23 cellular contexts compared by ENCODE assay signal in genomic region chr12:90322006-90322405, GRCh38.
DNase-seq lines count a peak whose midpoint lies in the region; ATAC-seq and TF ChIP-seq lines count a peak whose summit lies in the region.
"Had no signal": no experiment of that assay in that cellular context is flagged by ENCODE, and none has a peak within 500 bp of the region (broad histone marks: within the 10 kb centered on the region; RNA-seq: fewer than 3 reads in every experiment).

No MANE protein-coding gene starts in this region.

- no peak for TF ChIP-seq CTCF in choroid plexus epithelial cell (conservative IDR thresholded peaks at IDR 0.05; ENCODE audit: low read depth, low read length)
- no peak for TF ChIP-seq CTCF in fibroblast of pulmonary artery (IDR thresholded peaks at IDR 0.05; ENCODE audit: low read length, missing control alignments)
- no peak for TF ChIP-seq CTCF in Calu3 (IDR thresholded peaks at IDR 0.05; ENCODE audit: unreplicated experiment)

- no peak overlapping the region for H3K9ac ChIP-seq in adipocyte (ENCODE audit: low read length)
- H3K9ac ChIP-seq: BLaER1 treated with 17β-estradiol and CSF1 and Interleukin-3, amounts not matched to agents 10 nM and 100 nM had no signal

- H3K4me1 Mint-ChIP-seq in stimulated activated naive CD8-positive, alpha-beta T cell treated with anti-CD3 and anti-CD28 coated beads, Interleukin-15, amount 100 ng/mL, for 72 hours = no peaks in the 10 kb centered on the region
- H3K4me1 Mint-ChIP-seq in Calu3 (ENCODE audit: low read depth, unreplicated experiment) = no peaks in the 10 kb centered on the region
- H3K4me1 Mint-ChIP-seq: CD4-positive, alpha-beta memory T cell had no signal

- no peaks in the 10 kb centered on the region for H3K36me3 ChIP-seq in adipocyte (ENCODE audit: control insufficient read depth, insufficient read depth, low read length, severe bottlenecking)
- H3K36me3 ChIP-seq: BLaER1 treated with 17β-estradiol and CSF1 and Interleukin-3, amounts not matched to agents 10 nM and 100 nM; HAP-1 had no signal

- CTCF ChIA-PET in Calu3 (lab: Charles Lee) = no interaction called here

- peaks cover 7% of the 10 kb centered on the region for H3K27me3 Mint-ChIP-seq in stimulated activated naive CD8-positive, alpha-beta T cell treated with anti-CD3 and anti-CD28 coated beads, Interleukin-15, amount 100 ng/mL, for 72 hours
- no peaks in the 10 kb centered on the region for H3K27me3 Mint-ChIP-seq in Calu3 (ENCODE audit: unreplicated experiment)

- H3K9me3 Mint-ChIP-seq in stimulated activated naive CD8-positive, alpha-beta T cell treated with anti-CD3 and anti-CD28 coated beads, Interleukin-15, amount 100 ng/mL, for 72 hours = no peaks in the 10 kb centered on the region
- H3K9me3 Mint-ChIP-seq in Calu3 (ENCODE audit: low read depth, unreplicated experiment) = peaks cover 6% of the 10 kb centered on the region
- H3K9me3 Mint-ChIP-seq: HFFc6 had no signal

- H3K9me3 ChIP-seq in adipocyte (ENCODE audit: control insufficient read depth, low read length) = no peaks in the 10 kb centered on the region
- H3K9me3 ChIP-seq: A549; BLaER1 treated with 17β-estradiol and CSF1 and Interleukin-3, amounts not matched to agents 10 nM and 100 nM; HAP-1 had no signal

- no peak overlapping the region for H3K27ac Mint-ChIP-seq in stimulated activated naive CD8-positive, alpha-beta T cell treated with anti-CD3 and anti-CD28 coated beads, Interleukin-15, amount 100 ng/mL, for 72 hours
- H3K27ac Mint-ChIP-seq in Calu3 (ENCODE audit: unreplicated experiment) = no peak overlapping the region
- H3K27ac Mint-ChIP-seq: CD4-positive, alpha-beta memory T cell; HFFc6 had no signal

- no TSS peak for BruUV-seq in Calu3 (replicated peaks; lab: Mats Ljungman, UMichigan)

- no peak for ATAC-seq in stimulated activated naive CD8-positive, alpha-beta T cell treated with anti-CD3 and anti-CD28 coated beads, Interleukin-15, amount 100 ng/mL, for 72 hours
- ATAC-seq: A549, GM12878, Panc1 had no signal

- intact Hi-C loops in posterior vena cava (cut with DNase I) = no loop called here
- intact Hi-C loops in Calu3 (cut with micrococcal nuclease; ENCODE audit: unreplicated experiment) = no loop called here

- H3K4me1 ChIP-seq in adipocyte (ENCODE audit: control insufficient read depth, insufficient read depth, low read length) = no peaks in the 10 kb centered on the region
- H3K4me1 ChIP-seq: A549; BLaER1 treated with 17β-estradiol and CSF1 and Interleukin-3, amounts not matched to agents 10 nM and 100 nM; HAP-1 had no signal

- H3K27me3 ChIP-seq in adipocyte (replicated peaks; ENCODE audit: control insufficient read depth, insufficient read depth, low read length) = no peaks in the 10 kb centered on the region

- DNase-seq in adipocyte (ENCODE audit: low read depth) (peak; percentile 28), choroid plexus epithelial cell (ENCODE audit: low read depth) (peak; percentile 36), fibroblast of pulmonary artery (ENCODE audit: low read depth) (peak; percentile 29), posterior vena cava (ENCODE audit: low spot score) (no peak), Calu3 (no peak)
- DNase-seq in stimulated activated naive CD8-positive, alpha-beta T cell treated with anti-CD3 and anti-CD28 coated beads, Interleukin-15, amount 100 ng/mL, for 72 hours = no peak
- no peak for DNase-seq in stimulated activated naive CD4-positive, alpha-beta T cell treated with Interleukin-2 at 50 U/mL for 16 hours (lab: John Stamatoyannopoulos, UW)
- DNase-seq: AML-193; CD4-positive, alpha-beta memory T cell; COR-L47; GOT3; HFFc6; IMR-90; KG1; MM.1S; NCI-H2029; NCI-H69; SHP77 had no signal

- no peak overlapping the region for H3K4me3 Mint-ChIP-seq in stimulated activated naive CD8-positive, alpha-beta T cell treated with anti-CD3 and anti-CD28 coated beads, Interleukin-15, amount 100 ng/mL, for 72 hours
- no peak overlapping the region for H3K4me3 Mint-ChIP-seq in Calu3 (ENCODE audit: low read depth, unreplicated experiment)
- H3K4me3 Mint-ChIP-seq: CD4-positive, alpha-beta memory T cell; HFFc6 had no signal

- H3K4me3 ChIP-seq in adipocyte (ENCODE audit: low read length) = no peak overlapping the region
- H3K4me3 ChIP-seq in choroid plexus epithelial cell (ENCODE audit: low read depth, low read length) = no peak overlapping the region
- H3K4me3 ChIP-seq in fibroblast of pulmonary artery (replicated peaks; ENCODE audit: low read depth, low read length) = no peak overlapping the region
- H3K4me3 ChIP-seq: A549; BLaER1 treated with 17β-estradiol and CSF1 and Interleukin-3, amounts not matched to agents 10 nM and 100 nM; GM12878; HAP-1 had no signal

- H3K36me3 Mint-ChIP-seq in Calu3 (ENCODE audit: insufficient read depth, unreplicated experiment) = no peaks in the 10 kb centered on the region
- H3K36me3 Mint-ChIP-seq: CD4-positive, alpha-beta memory T cell had no signal

Comparison
In these comparisons a context has a peak if more than half of its experiments do, and no peak if none do; other contexts are left out.
1. DNase-seq: peak in adipocyte (single experiment), choroid plexus epithelial cell (single experiment) and fibroblast of pulmonary artery (single experiment); none in posterior vena cava (single experiment), stimulated activated naive CD8-positive, alpha-beta T cell treated with anti-CD3 and anti-CD28 coated beads, Interleukin-15, amount 100 ng/mL, for 72 hours (0 of 2), stimulated activated naive CD4-positive, alpha-beta T cell treated with Interleukin-2 at 50 U/mL for 16 hours (single experiment) and Calu3 (single experiment).